In genomic region chr1:42956739-42957138, GRCh38 we compare ENCODE assay signal across 9 cellular contexts. TPM values are rescaled to one million over a fixed set of nuclear protein-coding genes. Genes with fewer than 3 reads are reported as not detected.
DNase-seq lines count a peak whose midpoint lies in the region; ATAC-seq and TF ChIP-seq lines count a peak whose summit lies in the region.
"Had no signal": no experiment of that assay in that cellular context is flagged by ENCODE, and none has a peak within 500 bp of the region (broad histone marks: within the 10 kb centered on the region; RNA-seq: fewer than 3 reads in every experiment).

No MANE protein-coding gene starts in this region.

- H3K27ac ChIP-seq in AG04450 (ENCODE audit: low read depth, low read length) (no peak overlapping the region), brain microvascular endothelial cell (no peak overlapping the region), muscle layer of colon (ENCODE audit: low read depth, low read length) (no peak overlapping the region)

- in situ Hi-C loops in brain microvascular endothelial cell (cut with HindIII; ENCODE audit: low pct_ligation_motif_present, low sequenced_read_pairs): no loop called here

- H3K9me3 ChIP-seq in AG04450 (ENCODE audit: control insufficient read depth, insufficient read depth, low read length) (peaks cover 4% of the 10 kb centered on the region; the same call in 1 of the 2 replicates), muscle layer of colon (ENCODE audit: low read length) (no peaks in the 10 kb centered on the region)
- H3K9me3 ChIP-seq: right atrium auricular region had no signal

- CTCF ChIA-PET in AG04450 (lab: Charles Lee): interaction anchor here (0.6 to 1.4 kb wide), 3 partner anchors 28 to 117 kb away, joined by 3 to 8 read pairs (median 6); no protein-coding TSS in a partner anchor

- H3K27me3 ChIP-seq in AG04450 (ENCODE audit: control insufficient read depth, insufficient read depth, low read length) (no peaks in the 10 kb centered on the region), brain microvascular endothelial cell (replicated peaks) (no peaks in the 10 kb centered on the region), muscle layer of colon (ENCODE audit: control insufficient read depth in 1 of 2, insufficient read depth in 2 of 2, low read length in 2 of 2) (no peaks in the 10 kb centered on the region)
- H3K27me3 ChIP-seq: right atrium auricular region had no signal

- H3K4me1 ChIP-seq in muscle layer of colon (ENCODE audit: insufficient read depth, low read length): peaks cover 11% of the 10 kb centered on the region

- DNase-seq in AG04450 (ENCODE audit: low read depth, low spot score) (no peak), brain microvascular endothelial cell (no peak), NCI-H748 treated with DMSO at 0.1 percent for 48 hours (lab: John Stamatoyannopoulos, UW) (no peak)
- no peak for DNase-seq in Jurkat, Clone E6-1 (ENCODE audit: low read depth, low spot score)
- DNase-seq in activated effector memory CD4-positive, alpha-beta T cell treated with Interleukin-2 at 50 U/mL for 16 hours: no peak

- POLR2A ChIA-PET in AG04450 (lab: Yijun Ruan, JAX): interaction anchor here (0.5 kb wide), 1 partner anchor 8 kb away, joined by 4 read pairs; no protein-coding TSS in a partner anchor

- H3K4me3 ChIP-seq in AG04450 (ENCODE audit: low read depth, low read length) (peak overlapping the region; percentile 83), brain microvascular endothelial cell (ENCODE audit: low read depth, low read length) (peak overlapping the region; percentile 82), muscle layer of colon (ENCODE audit: low read depth in 1 of 2, low read length in 2 of 2) (no peak overlapping the region)
- peak overlapping the region; percentile 75 for H3K4me3 ChIP-seq in Jurkat, Clone E6-1 (ENCODE audit: low read length)

- H3K36me3 ChIP-seq in brain microvascular endothelial cell (replicated peaks): no peaks in the 10 kb centered on the region
- H3K36me3 ChIP-seq in muscle layer of colon (ENCODE audit: insufficient read depth, low read length): no peaks in the 10 kb centered on the region
- H3K36me3 ChIP-seq: right atrium auricular region had no signal

- TF ChIP-seq CTCF in AG04450 (IDR thresholded peaks at IDR 0.05; ENCODE audit: low read depth, low read length) (no peak), brain microvascular endothelial cell (IDR thresholded peaks at IDR 0.05; ENCODE audit: low read depth, low read length, missing control alignments) (no peak)

- ATAC-seq in GM21619 (IDR thresholded peaks at IDR 0.05; ENCODE audit: unreplicated experiment) (no peak), GM21786 (IDR thresholded peaks at IDR 0.05; ENCODE audit: unreplicated experiment) (no peak)

- H3K9ac ChIP-seq in muscle layer of colon (ENCODE audit: low read length): peak overlapping the region; percentile 1

RNA-seq across cellular contexts. Expression of gene SLC2A1, which starts 1.9 kb away (rescaled TPM):
- polyA plus RNA-seq in AG04450 (2011; rRNA removed): 114 and 140 TPM in 2 replicates
- 125 and 154 TPM in 2 replicates for polyA minus RNA-seq in AG04450 (2011; rRNA and poly(A)+ RNA removed)
- 36.8 TPM for polyA plus RNA-seq in Jurkat, Clone E6-1 (2012; ENCODE audit: insufficient read depth, insufficient read length)

Comparison
In these comparisons a context has a peak if more than half of its experiments do, and no peak if none do; other contexts are left out.
1. H3K4me3 ChIP-seq: peak in AG04450 (single experiment), Jurkat, Clone E6-1 (single experiment) and brain microvascular endothelial cell (single experiment); none in muscle layer of colon (0 of 2).